In the genomic region with DNA sequence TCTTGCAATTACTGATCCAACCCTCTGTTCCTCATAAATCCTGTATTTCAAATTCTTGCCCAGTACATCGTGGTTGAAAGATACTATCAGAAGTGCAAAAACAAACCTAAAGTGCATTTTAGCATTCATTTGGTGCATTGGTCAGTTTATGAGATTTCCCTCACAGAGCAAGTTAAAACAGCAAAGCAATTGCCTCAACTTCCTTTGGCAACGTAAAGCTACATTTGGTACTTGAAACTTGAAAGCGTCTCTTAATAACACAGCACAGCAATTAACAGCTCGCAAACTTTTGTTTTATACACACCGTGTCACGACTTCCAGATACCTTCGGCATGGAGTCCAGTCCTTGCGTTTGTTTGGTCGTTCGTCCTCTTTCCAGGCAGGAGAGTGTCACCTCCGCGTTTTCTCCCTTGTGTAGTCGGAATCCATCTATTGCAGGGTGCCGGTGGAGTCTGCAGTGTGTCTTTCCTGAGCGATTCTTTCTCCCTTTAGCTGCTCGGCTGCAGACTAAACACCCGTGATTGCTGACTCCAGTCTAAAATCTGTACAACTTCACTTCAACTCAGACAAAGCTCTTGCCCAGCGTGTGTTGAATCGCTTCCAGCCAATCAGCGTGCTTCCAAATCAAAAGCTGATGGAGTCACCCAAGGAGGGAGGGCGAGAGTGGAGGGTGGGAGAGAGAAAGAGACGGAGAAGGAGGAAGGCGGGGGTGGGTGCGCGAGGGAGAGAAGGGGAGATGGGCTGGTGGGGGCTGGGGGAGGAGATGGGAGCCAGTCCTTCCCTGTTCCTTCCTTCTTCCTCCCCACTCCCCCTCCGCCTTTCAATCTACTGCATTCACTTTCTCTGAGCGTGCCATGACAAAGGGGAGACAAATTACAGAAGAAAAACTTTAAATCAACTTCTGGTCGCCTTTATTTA, we compare ENCODE assay signal across 8 cellular contexts. TPM values are rescaled to one million over a fixed set of nuclear protein-coding genes. Genes with fewer than 3 reads are reported as not detected.
DNase-seq lines count a peak whose midpoint lies in the region; ATAC-seq, FAIRE-seq and TF ChIP-seq lines count a peak whose summit lies in the region.

A gene with protein sequence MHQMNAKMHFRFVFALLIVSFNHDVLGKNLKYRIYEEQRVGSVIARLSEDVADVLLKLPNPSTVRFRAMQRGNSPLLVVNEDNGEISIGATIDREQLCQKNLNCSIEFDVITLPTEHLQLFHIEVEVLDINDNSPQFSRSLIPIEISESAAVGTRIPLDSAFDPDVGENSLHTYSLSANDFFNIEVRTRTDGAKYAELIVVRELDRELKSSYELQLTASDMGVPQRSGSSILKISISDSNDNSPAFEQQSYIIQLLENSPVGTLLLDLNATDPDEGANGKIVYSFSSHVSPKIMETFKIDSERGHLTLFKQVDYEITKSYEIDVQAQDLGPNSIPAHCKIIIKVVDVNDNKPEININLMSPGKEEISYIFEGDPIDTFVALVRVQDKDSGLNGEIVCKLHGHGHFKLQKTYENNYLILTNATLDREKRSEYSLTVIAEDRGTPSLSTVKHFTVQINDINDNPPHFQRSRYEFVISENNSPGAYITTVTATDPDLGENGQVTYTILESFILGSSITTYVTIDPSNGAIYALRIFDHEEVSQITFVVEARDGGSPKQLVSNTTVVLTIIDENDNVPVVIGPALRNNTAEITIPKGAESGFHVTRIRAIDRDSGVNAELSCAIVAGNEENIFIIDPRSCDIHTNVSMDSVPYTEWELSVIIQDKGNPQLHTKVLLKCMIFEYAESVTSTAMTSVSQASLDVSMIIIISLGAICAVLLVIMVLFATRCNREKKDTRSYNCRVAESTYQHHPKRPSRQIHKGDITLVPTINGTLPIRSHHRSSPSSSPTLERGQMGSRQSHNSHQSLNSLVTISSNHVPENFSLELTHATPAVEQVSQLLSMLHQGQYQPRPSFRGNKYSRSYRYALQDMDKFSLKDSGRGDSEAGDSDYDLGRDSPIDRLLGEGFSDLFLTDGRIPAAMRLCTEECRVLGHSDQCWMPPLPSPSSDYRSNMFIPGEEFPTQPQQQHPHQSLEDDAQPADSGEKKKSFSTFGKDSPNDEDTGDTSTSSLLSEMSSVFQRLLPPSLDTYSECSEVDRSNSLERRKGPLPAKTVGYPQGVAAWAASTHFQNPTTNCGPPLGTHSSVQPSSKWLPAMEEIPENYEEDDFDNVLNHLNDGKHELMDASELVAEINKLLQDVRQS (minus strand): TSS at position 544 of the 918 bp plus-strand sequence. CDS start 406 bp downstream, at position 138.

- H3K4me1 ChIP-seq in right cardiac atrium (ENCODE audit: control insufficient read depth, insufficient read depth, low read length) (no peaks in the 10 kb centered on the region), psoas muscle (peaks cover 4% of the 10 kb centered on the region)

- WGBS in right cardiac atrium, result under 1% methylated on average over 28 of the region's 28 CpGs
- 0 to 1% (median 1%) methylated on average over 23 to 28 of the region's 28 CpGs for WGBS in psoas muscle, 3 donors

- peak within 1 kb of the TSS; percentile 85 for H3K4me3 ChIP-seq in right cardiac atrium (ENCODE audit: low read length)
- peak within 1 kb of the TSS; percentile 65 for H3K4me3 ChIP-seq in psoas muscle

- no peaks in the 10 kb centered on the region for H3K36me3 ChIP-seq in psoas muscle (ENCODE audit: insufficient read depth in 1 of 2, low read depth in 1 of 2)

- H3K27me3 ChIP-seq in right cardiac atrium (ENCODE audit: control insufficient read depth, insufficient read depth) (no peaks in the 10 kb centered on the region), psoas muscle (ENCODE audit: insufficient read depth in 3 of 3, low read length in 2 of 3) (peaks cover 0 to 19% (median 4%) of the 10 kb centered on the region in 3 donors)

- DNase-seq in DMS 273 treated with DMSO at 0.1 percent for 48 hours (lab: John Stamatoyannopoulos, UW) (peak; percentile 53), NCI-H128 (lab: John Stamatoyannopoulos, UW; ENCODE audit: unreplicated experiment) (peak; percentile 3), right cardiac atrium (peak; percentile 89 to 94 (median 92)), psoas muscle (peak; percentile 84 to 91), NK-92 (lab: John Stamatoyannopoulos, UW; ENCODE audit: unreplicated experiment) (no peak), GM19239 (ENCODE audit: insufficient read length, low spot score) (no peak)

- H3K27ac ChIP-seq in angular gyrus (ENCODE audit: low read depth, low read length) (peak within 1 kb of the TSS; percentile 38), right cardiac atrium (ENCODE audit: low read length) (peak within 1 kb of the TSS; percentile 87), psoas muscle (peak within 1 kb of the TSS; percentile 57)

- ATAC-seq in GM21367 (IDR thresholded peaks at IDR 0.05; ENCODE audit: unreplicated experiment), result peak; percentile 64
- peak; percentile 95 for ATAC-seq in right cardiac atrium
- ATAC-seq in psoas muscle, result peak; percentile 53 to 84 (median 72)

- FAIRE-seq in GM19239 (lab: Jason Lieb, UNC), result no peak

- H3K9me3 ChIP-seq in right cardiac atrium (ENCODE audit: control insufficient read depth, low read length) (no peaks in the 10 kb centered on the region), psoas muscle (no peaks in the 10 kb centered on the region)

- intact Hi-C loops in right cardiac atrium (cut with DNase I) (no loop called here), psoas muscle (cut with DNase I) (no loop called here)

- no peak for TF ChIP-seq CTCF in psoas muscle (IDR thresholded peaks at IDR 0.05)

RNA-seq across cellular contexts. Expression of the gene that starts here (rescaled TPM):
- 1 to 10 TPM; 2.7 to 6.4 (median 4.5) TPM for total RNA-seq in right cardiac atrium
- 2.4 TPM for polyA plus RNA-seq in right cardiac atrium
- total RNA-seq in psoas muscle, result 1 to 10 TPM; 2.8 to 8.8 (median 5.2) TPM
- polyA plus RNA-seq in psoas muscle, result 1 to 10 TPM in 2 of 3 donors, under 1 TPM in 1; 0.92 to 2.3 (median 2.3) TPM

Comparison
In these comparisons a context has a peak if more than half of its experiments do, and no peak if none do; other contexts are left out.
1. DNase-seq: peak in DMS 273 treated with DMSO at 0.1 percent for 48 hours (single experiment), NCI-H128 (single experiment), right cardiac atrium (3 of 3) and psoas muscle (2 of 2); none in NK-92 (single experiment) and GM19239 (single experiment).
2. Peak in every context shown above with its lines, with median percentiles within 50 percentile points of each other: ATAC-seq and H3K27ac ChIP-seq.